25 cellular contexts compared by ENCODE assay signal in the genomic region with DNA sequence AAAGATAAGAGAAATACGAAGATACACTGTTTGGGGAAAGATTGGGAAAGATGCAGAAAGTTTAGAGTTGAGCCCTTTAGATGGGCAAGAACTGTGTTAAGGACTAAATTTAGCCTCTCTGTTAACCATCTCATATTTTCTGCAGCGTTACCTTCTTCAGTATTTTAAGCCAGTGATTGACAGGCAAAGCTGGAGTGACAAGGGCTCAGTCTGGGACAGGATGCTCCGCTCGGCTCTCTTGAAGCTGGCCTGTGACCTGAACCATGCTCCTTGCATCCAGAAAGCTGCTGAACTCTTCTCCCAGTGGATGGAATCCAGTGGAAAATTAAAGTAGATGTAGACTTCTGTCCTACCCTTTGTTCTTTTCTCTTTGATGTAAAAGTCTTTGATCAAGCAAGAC.
"Had no signal": no experiment of that assay in that cellular context is flagged by ENCODE, and none has a peak within 500 bp of the region (broad histone marks: within the 10 kb centered on the region; RNA-seq: fewer than 3 reads in every experiment).

No MANE protein-coding gene starts in this region.

- H3K27me3 Mint-ChIP-seq: activated CD4-positive, alpha-beta memory T cell treated with anti-CD3 and anti-CD28 coated beads for 36 hours; natural killer cell treated with Interleukin-12 subunit alpha and Interleukin-12 subunit beta and Interleukin-15 and Interleukin-18, amount 100 ng/mL, for 72 hours had no signal

- DNase-seq: activated CD4-positive, alpha-beta memory T cell treated with anti-CD3 and anti-CD28 coated beads for 36 hours; activated CD4-positive, alpha-beta T cell treated with anti-CD3 and anti-CD28 coated beads for 4 hours; activated naive CD4-positive, alpha-beta T cell; activated T-cell treated with anti-CD3 and anti-CD28 coated beads, Interleukin-2, amount 50 U/mL, for 48 hours; aorta; body of pancreas; cerebellar nuclear complex; colonic mucosa; effector CD8-positive, alpha-beta T cell; left colon; sigmoid colon; stimulated activated CD4-positive, alpha-beta T cell treated with anti-CD3 and anti-CD28 coated beads, Interleukin-15, amount 100 ng/mL, for 24 hours; stimulated activated CD4-positive, alpha-beta T cell treated with anti-CD3 and anti-CD28 coated beads, Interleukin-2, amount 100 ng/mL, for 24 hours; stimulated activated naive CD4-positive, alpha-beta T cell; T-helper 9 cell; tibial artery; upper lobe of right lung had no signal

- H3K27ac ChIP-seq: adrenal gland, body of pancreas, colonic mucosa, gastroesophageal sphincter, hepatocyte, neutrophil, sigmoid colon, suprapubic skin, tibial artery, upper lobe of right lung, VCaP had no signal

- H3K4me3 Mint-ChIP-seq: activated CD4-positive, alpha-beta memory T cell treated with anti-CD3 and anti-CD28 coated beads for 36 hours; natural killer cell treated with Interleukin-12 subunit alpha and Interleukin-12 subunit beta and Interleukin-15 and Interleukin-18, amount 100 ng/mL, for 72 hours had no signal

- H2AFZ ChIP-seq: hepatocyte had no signal

- H3K27ac Mint-ChIP-seq: activated CD4-positive, alpha-beta memory T cell treated with anti-CD3 and anti-CD28 coated beads for 36 hours had no signal

- H3K4me2 ChIP-seq: hepatocyte had no signal

- H3K4me3 ChIP-seq: adrenal gland, body of pancreas, colonic mucosa, gastroesophageal sphincter, hepatocyte, sigmoid colon, suprapubic skin, tibial artery, upper lobe of right lung had no signal

- H3K9me3 ChIP-seq: adrenal gland, body of pancreas, colonic mucosa, gastroesophageal sphincter, neutrophil, sigmoid colon, suprapubic skin, tibial artery, upper lobe of right lung had no signal

- H3K27me3 ChIP-seq: adrenal gland, body of pancreas, colonic mucosa, gastroesophageal sphincter, hepatocyte, neutrophil, sigmoid colon, suprapubic skin, tibial artery, upper lobe of right lung had no signal

- H3K36me3 ChIP-seq: adrenal gland, colonic mucosa had no signal

- H3K9me3 Mint-ChIP-seq: activated CD4-positive, alpha-beta memory T cell treated with anti-CD3 and anti-CD28 coated beads for 36 hours; activated naive CD4-positive, alpha-beta T cell treated with anti-CD3 and anti-CD28 coated beads, Interleukin-2, amount 50 U/mL, for 72 hours; natural killer cell treated with Interleukin-12 subunit alpha and Interleukin-12 subunit beta and Interleukin-15 and Interleukin-18, amount 100 ng/mL, for 72 hours had no signal

- H3K4me1 ChIP-seq: adrenal gland, body of pancreas, colonic mucosa, gastroesophageal sphincter, sigmoid colon, suprapubic skin, upper lobe of right lung had no signal

- ATAC-seq: activated naive CD4-positive, alpha-beta T cell treated with anti-CD3 and anti-CD28 coated beads, Interleukin-2, amount 50 U/mL, for 72 hours; body of pancreas; gastroesophageal sphincter; left colon; natural killer cell treated with Interleukin-12 subunit alpha and Interleukin-12 subunit beta and Interleukin-15 and Interleukin-18, amount 100 ng/mL, for 72 hours; upper lobe of right lung had no signal
